Comparison of ENCODE assay signal across 16 cellular contexts in genomic region chr11:35681181-35681767, GRCh38. TPM values are rescaled to one million over a fixed set of nuclear protein-coding genes. Genes with fewer than 3 reads are reported as not detected.
DNase-seq lines count a peak whose midpoint lies in the region; ATAC-seq lines count a peak whose summit lies in the region.
"Had no signal": no experiment of that assay in that cellular context is flagged by ENCODE, and none has a peak within 500 bp of the region (broad histone marks: within the 10 kb centered on the region; RNA-seq: fewer than 3 reads in every experiment).

No MANE protein-coding gene starts in this region.

- intact Hi-C loops in right cardiac atrium (cut with DNase I), result no loop called here

- no peaks in the 10 kb centered on the region for H3K27me3 ChIP-seq in right cardiac atrium (ENCODE audit: control insufficient read depth, insufficient read depth)
- H3K27me3 ChIP-seq: esophagus squamous epithelium, left lung, right atrium auricular region had no signal

- peaks cover 10% of the 10 kb centered on the region for H3K4me1 ChIP-seq in right cardiac atrium (ENCODE audit: control insufficient read depth, insufficient read depth, low read length)

- 99% methylated on average over 1 of the region's 1 CpG for WGBS in right cardiac atrium

- H3K27ac ChIP-seq in right cardiac atrium (ENCODE audit: low read length), result no peak overlapping the region
- H3K27ac ChIP-seq: esophagus squamous epithelium, left lung, right atrium auricular region had no signal

- no peaks in the 10 kb centered on the region for H3K9me3 ChIP-seq in right cardiac atrium (ENCODE audit: control insufficient read depth, low read length)
- H3K9me3 ChIP-seq: esophagus squamous epithelium, left lung, right atrium auricular region had no signal

- no peak overlapping the region for H3K4me3 ChIP-seq in right cardiac atrium (ENCODE audit: low read length)
- H3K4me3 ChIP-seq: esophagus squamous epithelium, left lung, right atrium auricular region had no signal

- DNase-seq in myocyte (ENCODE audit: low read depth) (peak; percentile 25), right cardiac atrium (no peak), DMS 273 (lab: John Stamatoyannopoulos, UW; ENCODE audit: unreplicated experiment) (no peak)
- DNase-seq in central memory CD4-positive, alpha-beta T cell, result no peak
- DNase-seq: activated CD4-positive, CD25-positive, alpha-beta regulatory T cell treated with anti-CD3 and anti-CD28 coated beads, Interleukin-2, amount 50 U/mL, for 72 hours; esophagus squamous epithelium; Karpas-422; left lung; NCI-H187 treated with DMSO at 0.1 percent for 48 hours; NCI-H748 treated with DMSO at 0.1 percent for 48 hours; stimulated activated CD4-positive, alpha-beta T cell treated with anti-CD3 and anti-CD28 coated beads, Interleukin-4, amount 100 ng/mL, for 1 hour; stimulated activated naive CD4-positive, alpha-beta T cell treated with Interleukin-2 at 50 U/mL for 16 hours had no signal

- peak; percentile 46 for ATAC-seq in GM18502 (IDR thresholded peaks at IDR 0.05; ENCODE audit: poor library complexity, unreplicated experiment)
- peak; percentile 37 for ATAC-seq in GM19043 (IDR thresholded peaks at IDR 0.05; ENCODE audit: low read depth, unreplicated experiment)
- peak; percentile 41 for ATAC-seq in HG03175 (IDR thresholded peaks at IDR 0.05; ENCODE audit: unreplicated experiment)
- no peak for ATAC-seq in right cardiac atrium
- ATAC-seq: left lung had no signal

RNA-seq across cellular contexts. Expression of gene TRIM44, which starts 18.7 kb away (rescaled TPM):
- total RNA-seq in myocyte (43.5 and 56.8 TPM in 2 replicates), right cardiac atrium (10 to 100 TPM; 38.7 to 54.2 (median 41.5) TPM)
- 48.2 TPM for polyA plus RNA-seq in myocyte (2012)
- 8.7 TPM for polyA plus RNA-seq in right cardiac atrium

Comparison
In these comparisons a context has a peak if more than half of its experiments do, and no peak if none do; other contexts are left out.
1. ATAC-seq: peak in GM18502 (single experiment), GM19043 (single experiment) and HG03175 (single experiment); none in right cardiac atrium (0 of 2).